ENCODE assay signal across 27 cellular contexts in the genomic region with DNA sequence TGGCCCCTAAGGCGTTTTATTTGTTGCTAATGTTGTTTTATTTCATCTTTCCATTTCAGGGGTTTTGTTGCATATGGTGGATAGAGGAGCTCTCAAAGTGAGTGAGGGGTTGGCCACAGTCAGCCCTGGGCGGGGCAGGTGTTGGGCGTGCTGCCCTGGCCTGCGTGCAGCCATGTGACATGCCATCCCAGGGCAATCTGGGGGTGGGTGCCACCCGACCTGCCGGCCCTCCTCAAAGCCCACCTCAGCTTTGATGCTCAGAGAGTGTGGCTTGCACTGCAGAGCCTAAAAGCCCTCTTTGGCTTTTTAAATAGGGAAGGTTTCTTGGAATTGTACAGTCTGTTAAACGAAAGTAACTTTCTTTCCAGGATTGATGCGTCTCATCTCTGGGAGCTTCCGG.
"Had no signal": no experiment of that assay in that cellular context is flagged by ENCODE, and none has a peak within 500 bp of the region (broad histone marks: within the 10 kb centered on the region; RNA-seq: fewer than 3 reads in every experiment).

No MANE protein-coding gene starts in this region.

- DNase-seq: activated CD4-positive, alpha-beta memory T cell treated with anti-CD3 and anti-CD28 coated beads, Interleukin-2, amount 10 ng/mL, durations not matched to agents 7 days and 5 days; activated CD4-positive, alpha-beta T cell treated with anti-CD3 and anti-CD28 coated beads, Interleukin-2, amount 10 ng/mL, durations not matched to agents 24 days and 14 days; activated CD4-positive, CD25-positive, alpha-beta regulatory T cell treated with anti-CD3 and anti-CD28 coated beads, Interleukin-2, amount 50 U/mL, for 72 hours; activated gamma-delta T cell; activated naive CD8-positive, alpha-beta T cell treated with anti-CD3 and anti-CD28 coated beads, Interleukin-2, amount 50 U/mL, for 24 hours; amygdala; caudate nucleus; endodermal cell; esophagus squamous epithelium; foreskin melanocyte; left lung; ovary; SK-N-SH; stimulated activated CD4-positive, alpha-beta T cell treated with anti-CD3 and anti-CD28 coated beads, Interleukin-12 subunit alpha, Interleukin-12 subunit beta, amount 100 ng/mL, for 4 hours; stimulated activated CD4-positive, alpha-beta T cell treated with anti-CD3 and anti-CD28 coated beads, Interleukin-4, amount 100 ng/mL, for 1 hour; SW 1271; T1000; thyroid gland had no signal

- H3K9me3 ChIP-seq: esophagus squamous epithelium, left lung, ovary, SK-N-SH, thyroid gland, upper lobe of left lung, vagina had no signal

- H3K36me3 ChIP-seq: left lung, ovary, thyroid gland, upper lobe of left lung, vagina had no signal

- H3K4me3 ChIP-seq: esophagus squamous epithelium, left lung, lung, ovary, skin epidermis, thyroid gland, upper lobe of left lung, vagina had no signal

- ATAC-seq: activated naive CD8-positive, alpha-beta T cell treated with anti-CD3 and anti-CD28 coated beads, Interleukin-2, amount 50 U/mL, for 24 hours; left lung; sciatic nerve had no signal

- H3K27me3 Mint-ChIP-seq: activated CD4-positive, alpha-beta memory T cell treated with anti-CD3 and anti-CD28 coated beads, Interleukin-2, amount 10 ng/mL, durations not matched to agents 7 days and 5 days; activated CD4-positive, alpha-beta T cell treated with anti-CD3 and anti-CD28 coated beads, Interleukin-2, amount 10 ng/mL, durations not matched to agents 24 days and 14 days; activated naive CD4-positive, alpha-beta T cell treated with anti-CD3 and anti-CD28 coated beads, Interleukin-2, amount 50 U/mL, for 24 hours; activated naive CD8-positive, alpha-beta T cell treated with anti-CD3 and anti-CD28 coated beads, Interleukin-2, amount 50 U/mL, for 24 hours; progenitor cell of endocrine pancreas; stimulated activated naive CD8-positive, alpha-beta T cell treated with anti-CD3 and anti-CD28 coated beads, Interleukin-15, Interleukin-2, amounts not matched to agents 100 ng/mL and 50 ng/mL, for 24 hours had no signal

- H3K4me3 Mint-ChIP-seq: activated CD4-positive, alpha-beta memory T cell treated with anti-CD3 and anti-CD28 coated beads, Interleukin-2, amount 10 ng/mL, durations not matched to agents 7 days and 5 days; activated CD4-positive, alpha-beta T cell treated with anti-CD3 and anti-CD28 coated beads, Interleukin-2, amount 10 ng/mL, durations not matched to agents 24 days and 14 days; activated naive CD4-positive, alpha-beta T cell treated with anti-CD3 and anti-CD28 coated beads, Interleukin-2, amount 50 U/mL, for 24 hours; activated naive CD8-positive, alpha-beta T cell treated with anti-CD3 and anti-CD28 coated beads, Interleukin-2, amount 50 U/mL, for 24 hours; endodermal cell; stimulated activated naive CD8-positive, alpha-beta T cell treated with anti-CD3 and anti-CD28 coated beads, Interleukin-15, Interleukin-2, amounts not matched to agents 100 ng/mL and 50 ng/mL, for 24 hours; T-helper 1 cell treated with Interleukin-12 subunit alpha and Interleukin-12 subunit beta and Interleukin-4 antibody, amounts not matched to agents 30 μg/mL and 1 μg/mL, for 36 hours had no signal

- H3K27ac Mint-ChIP-seq: activated CD4-positive, alpha-beta memory T cell treated with anti-CD3 and anti-CD28 coated beads, Interleukin-2, amount 10 ng/mL, durations not matched to agents 7 days and 5 days; activated CD4-positive, alpha-beta T cell treated with anti-CD3 and anti-CD28 coated beads, Interleukin-2, amount 10 ng/mL, durations not matched to agents 24 days and 14 days; activated naive CD8-positive, alpha-beta T cell treated with anti-CD3 and anti-CD28 coated beads, Interleukin-2, amount 50 U/mL, for 24 hours; endodermal cell; progenitor cell of endocrine pancreas; stimulated activated naive CD8-positive, alpha-beta T cell treated with anti-CD3 and anti-CD28 coated beads, Interleukin-15, Interleukin-2, amounts not matched to agents 100 ng/mL and 50 ng/mL, for 24 hours; T-helper 1 cell treated with Interleukin-12 subunit alpha and Interleukin-12 subunit beta and Interleukin-4 antibody, amounts not matched to agents 30 μg/mL and 1 μg/mL, for 36 hours had no signal

- H3K27me3 ChIP-seq: esophagus squamous epithelium, left lung, ovary, thyroid gland, upper lobe of left lung, vagina had no signal

- H3K9ac ChIP-seq: SK-N-SH had no signal

- H3K27ac ChIP-seq: left lung, thyroid gland, upper lobe of left lung, vagina had no signal

- H3K9me3 Mint-ChIP-seq: activated CD4-positive, alpha-beta memory T cell treated with anti-CD3 and anti-CD28 coated beads, Interleukin-2, amount 10 ng/mL, durations not matched to agents 7 days and 5 days; activated CD4-positive, alpha-beta T cell treated with anti-CD3 and anti-CD28 coated beads, Interleukin-2, amount 10 ng/mL, durations not matched to agents 24 days and 14 days; activated naive CD4-positive, alpha-beta T cell treated with anti-CD3 and anti-CD28 coated beads, Interleukin-2, amount 50 U/mL, for 24 hours; activated naive CD8-positive, alpha-beta T cell treated with anti-CD3 and anti-CD28 coated beads, Interleukin-2, amount 50 U/mL, for 24 hours; endodermal cell; stimulated activated naive CD8-positive, alpha-beta T cell treated with anti-CD3 and anti-CD28 coated beads, Interleukin-15, Interleukin-2, amounts not matched to agents 100 ng/mL and 50 ng/mL, for 24 hours; T-helper 1 cell treated with Interleukin-12 subunit alpha and Interleukin-12 subunit beta and Interleukin-4 antibody, amounts not matched to agents 30 μg/mL and 1 μg/mL, for 36 hours had no signal

- H3K4me2 ChIP-seq: SK-N-SH had no signal
